Comparison of ENCODE assay signal across 9 cellular contexts in the genomic region with DNA sequence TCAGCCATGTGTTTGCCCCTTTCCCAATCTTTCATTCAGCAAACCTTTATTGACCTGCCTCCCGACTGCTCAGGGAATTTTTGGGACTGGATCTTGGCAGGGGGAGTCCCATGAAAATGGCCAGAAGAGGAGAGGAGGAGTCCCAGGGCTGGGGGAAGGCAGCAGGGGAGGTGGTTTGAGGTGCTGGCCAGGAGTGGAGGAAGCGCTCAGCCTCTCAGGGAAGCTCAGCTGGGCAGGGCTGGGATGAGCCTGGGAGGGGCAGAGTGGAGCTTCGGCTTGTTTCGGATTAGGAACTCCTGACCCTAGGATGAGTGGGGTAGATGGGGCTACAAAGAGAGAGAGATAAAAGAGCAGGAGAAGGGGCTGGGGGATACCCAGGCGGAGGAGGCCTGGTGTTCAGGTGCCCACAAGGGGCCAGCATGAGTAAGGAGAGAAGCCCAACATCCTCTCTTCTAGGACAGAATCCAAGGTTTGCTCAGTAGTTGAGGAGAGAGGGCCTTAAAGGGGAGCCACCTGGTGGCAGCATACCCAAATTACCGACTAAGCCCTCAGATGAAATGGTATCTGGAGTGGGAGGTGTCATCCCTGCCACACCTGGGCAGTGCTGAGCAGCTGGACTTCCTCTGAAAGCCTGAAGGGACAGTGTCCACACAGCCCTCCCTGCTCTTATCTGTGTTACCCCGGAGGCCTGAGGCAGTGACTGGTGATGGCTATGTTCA.
A peak's percentile ranks its signal among the peaks of the same experiment; 100 is the strongest.
DNase-seq lines count a peak whose midpoint lies in the region; ATAC-seq and TF ChIP-seq lines count a peak whose summit lies in the region.
"Had no signal": no experiment of that assay in that cellular context is flagged by ENCODE, and none has a peak within 500 bp of the region (broad histone marks: within the 10 kb centered on the region; RNA-seq: fewer than 3 reads in every experiment).

No MANE protein-coding gene starts in this region.

- ATAC-seq in HG03342 (IDR thresholded peaks at IDR 0.05; ENCODE audit: unreplicated experiment) (peak; percentile 46), HG02884 (IDR thresholded peaks at IDR 0.05; ENCODE audit: unreplicated experiment) (no peak), GM19397 (IDR thresholded peaks at IDR 0.05; ENCODE audit: unreplicated experiment) (no peak)

- TF ChIP-seq CTCF in RWPE1 (conservative IDR thresholded peaks at IDR 0.05; ENCODE audit: low read depth) (peak; percentile 13; the same call in 1 of the 2 replicates), testis (IDR thresholded peaks at IDR 0.05) (peak; percentile 36 to 43 (median 41))

- peak; percentile 43 for DNase-seq in NCI-H1092 treated with DMSO at 0.1 percent for 48 hours (lab: John Stamatoyannopoulos, UW)
- no peak for DNase-seq in NCI-H1092 (lab: John Stamatoyannopoulos, UW)
- DNase-seq in RWPE1 (ENCODE audit: low spot score) = peak; percentile 64
- peak; percentile 28 for DNase-seq in fibroblast of the conjunctiva (ENCODE audit: low read depth)
- peak; percentile 77 for DNase-seq in testis
- DNase-seq: activated B cell treated with CpG ODN at 0.5 μM for 24 hours had no signal

- no peaks in the 10 kb centered on the region for H3K9me3 ChIP-seq in testis

- no peaks in the 10 kb centered on the region for H3K36me3 ChIP-seq in testis (ENCODE audit: low read depth, missing control alignments)

- TF ChIP-seq POLR2A in testis (IDR thresholded peaks at IDR 0.05) = no peak

- H3K4me3 ChIP-seq in testis = no peak overlapping the region

- WGBS in testis, 2 donors = 89% methylated on average over 7 of the region's 7 CpGs

- H3K4me1 ChIP-seq in testis = peaks cover 3% of the 10 kb centered on the region

- H3K27ac ChIP-seq in RWPE1 = no peak overlapping the region
- H3K27ac ChIP-seq in testis = no peak overlapping the region

- no peaks in the 10 kb centered on the region for H3K27me3 ChIP-seq in testis

- intact Hi-C loops in testis (cut with DNase I; ENCODE audit: low total_unique reads) = no loop called here

- CTCF ChIA-PET in RWPE1 (lab: Yijun Ruan, JAX) = interaction anchor here (0.6 to 1.5 kb wide), 6 partner anchors 13 to 244 kb away, joined by 3 to 5 read pairs (median 4); no protein-coding TSS in a partner anchor

- POLR2A ChIA-PET in RWPE1 (lab: Yijun Ruan, JAX; ENCODE audit: low non-redundant PET) = no interaction called here
